Comparison of ENCODE assay signal across 14 cellular contexts in genomic region chr2:199606193-199606780, GRCh38.
DNase-seq lines count a peak whose midpoint lies in the region; ATAC-seq and TF ChIP-seq lines count a peak whose summit lies in the region.
"Had no signal": no experiment of that assay in that cellular context is flagged by ENCODE, and none has a peak within 500 bp of the region (broad histone marks: within the 10 kb centered on the region; RNA-seq: fewer than 3 reads in every experiment).

No MANE protein-coding gene starts in this region.

- TF ChIP-seq CTCF in GM23338 (conservative IDR thresholded peaks at IDR 0.05; ENCODE audit: low read depth in 2 of 2) = peak; percentile 63 to 68
- TF ChIP-seq CTCF in hepatocyte (IDR thresholded peaks at IDR 0.05; ENCODE audit: poor library complexity) = peak; percentile 13
- no peak for TF ChIP-seq CTCF in GM10248 (IDR thresholded peaks at IDR 0.05; ENCODE audit: control extremely low read depth, extremely low read depth, low read depth, missing control alignments)

- H4K20me1 ChIP-seq in GM23338 (replicated peaks; ENCODE audit: insufficient read depth) (no peaks in the 10 kb centered on the region), hepatocyte (ENCODE audit: insufficient read depth, poor library complexity, severe bottlenecking) (no peaks in the 10 kb centered on the region)

- no peaks in the 10 kb centered on the region for H3F3A ChIP-seq in GM23338 (replicated peaks; ENCODE audit: low read depth)

- no peaks in the 10 kb centered on the region for H3K36me3 Mint-ChIP-seq in GM23338 (ENCODE audit: low read depth)
- H3K36me3 Mint-ChIP-seq: naive B cell had no signal

- CTCF ChIA-PET in GM10248 (lab: Yijun Ruan, JAX) = interaction anchor here (1.3 to 2.0 kb wide), 2 partner anchors 9 to 18 kb away, joined by 4 to 5 read pairs; no protein-coding TSS in a partner anchor

- no peaks in the 10 kb centered on the region for H3K9me3 Mint-ChIP-seq in GM23338
- H3K9me3 Mint-ChIP-seq: activated T-cell treated with anti-CD3 and anti-CD28 coated beads, Interleukin-2, amount 50 U/mL, for 4 hours had no signal

- H3K9me3 ChIP-seq in hepatocyte (ENCODE audit: low read depth) = no peaks in the 10 kb centered on the region
- H3K9me3 ChIP-seq: ascending aorta, Peyer's patch had no signal

- POLR2A ChIA-PET in GM10248 (lab: Yijun Ruan, JAX) = no interaction called here

- no peak overlapping the region for H3K27ac ChIP-seq in GM23338 (ENCODE audit: low read depth)
- no peak overlapping the region for H3K27ac ChIP-seq in hepatocyte
- H3K27ac ChIP-seq: ascending aorta, Peyer's patch had no signal

- DNase-seq in Ammon's horn (ENCODE audit: low spot score) (peak; percentile 5), GM23338 (ENCODE audit: low spot score) (peak; percentile 55), SK-N-DZ (ENCODE audit: low spot score) (peak; percentile 23), hepatocyte (ENCODE audit: low spot score) (no peak), GM10248 (ENCODE audit: extremely low spot score) (no peak), HCEC 1CT (no peak)
- DNase-seq: activated T-cell treated with anti-CD3 and anti-CD28 coated beads, Interleukin-2, amount 50 U/mL, for 4 hours; naive B cell; NCI-H1694; Peyer's patch; small intestine had no signal

- H3K4me1 ChIP-seq in GM23338 (ENCODE audit: insufficient read depth) (peaks cover 14% of the 10 kb centered on the region), hepatocyte (ENCODE audit: insufficient read depth) (no peaks in the 10 kb centered on the region)
- H3K4me1 ChIP-seq: ascending aorta, Peyer's patch had no signal

- H2AFZ ChIP-seq in GM23338 (peak overlapping the region; percentile 23; the same call in 1 of the 2 replicates), hepatocyte (no peak overlapping the region)

- WGBS in hepatocyte (ENCODE audit: low lambda C conversion rate, missing lambda C conversion rate) = 77% methylated on average over 4 of the region's 4 CpGs

- peak; percentile 13; the same call in 1 of the 3 replicates for ATAC-seq in GM23338
- ATAC-seq in esophagus mucosa = no peak
- ATAC-seq in GM21360 (IDR thresholded peaks at IDR 0.05; ENCODE audit: unreplicated experiment) = no peak
- ATAC-seq: activated T-cell treated with anti-CD3 and anti-CD28 coated beads, Interleukin-2, amount 50 U/mL, for 4 hours had no signal

- H3K27me3 Mint-ChIP-seq in GM23338 (ENCODE audit: insufficient read depth, low read depth, poor library complexity) = peaks cover 11% of the 10 kb centered on the region

- no peak overlapping the region for H3K4me2 ChIP-seq in GM23338
- no peak overlapping the region for H3K4me2 ChIP-seq in hepatocyte

- no peak overlapping the region for H3K4me3 Mint-ChIP-seq in GM23338
- H3K4me3 Mint-ChIP-seq: activated T-cell treated with anti-CD3 and anti-CD28 coated beads, Interleukin-2, amount 50 U/mL, for 4 hours had no signal

- H3K79me2 ChIP-seq in GM23338 (replicated peaks; ENCODE audit: insufficient read depth) (no peaks in the 10 kb centered on the region), hepatocyte (no peaks in the 10 kb centered on the region)

- H3K27ac Mint-ChIP-seq in GM23338 = no peak overlapping the region
- H3K27ac Mint-ChIP-seq: naive B cell had no signal

- H3K36me3 ChIP-seq in GM23338 (ENCODE audit: insufficient read depth) (no peaks in the 10 kb centered on the region), hepatocyte (replicated peaks; ENCODE audit: insufficient read depth, low read depth) (no peaks in the 10 kb centered on the region)
- H3K36me3 ChIP-seq: ascending aorta, Peyer's patch had no signal

- H3K4me3 ChIP-seq in GM23338 (no peak overlapping the region), hepatocyte (no peak overlapping the region)
- H3K4me3 ChIP-seq: ascending aorta, Peyer's patch had no signal

- no peaks in the 10 kb centered on the region for H3K9me2 ChIP-seq in GM23338 (ENCODE audit: insufficient read depth)
- H3K9me2 ChIP-seq in hepatocyte (replicated peaks; ENCODE audit: insufficient read depth) = no peaks in the 10 kb centered on the region

- H3K27me3 ChIP-seq in GM23338 (ENCODE audit: insufficient read depth) = peaks cover 30% of the 10 kb centered on the region
- H3K27me3 ChIP-seq in hepatocyte = peaks cover 5% of the 10 kb centered on the region
- H3K27me3 ChIP-seq: ascending aorta, Peyer's patch had no signal

- peaks cover 31% of the 10 kb centered on the region for H3K4me1 Mint-ChIP-seq in GM23338

TF ChIP-seq in GM23338, 12 proteins besides CTCF, POLR2A, EP300 and RAD21:
- TF ChIP-seq POLR2AphosphoS5 (IDR thresholded peaks at IDR 0.05; ENCODE audit: low read depth) = no peak
- TF ChIP-seq EZH2phosphoT487 (IDR thresholded peaks at IDR 0.05; ENCODE audit: unreplicated experiment) = no peak
- TF ChIP-seq CREB1 (CRISPR knock-in tag; IDR thresholded peaks at IDR 0.05; ENCODE audit: low read depth) = no peak
- no peak for TF ChIP-seq EZH2 (IDR thresholded peaks at IDR 0.05; ENCODE audit: low read depth, unreplicated experiment)
- TF ChIP-seq ETS1 (IDR thresholded peaks at IDR 0.05) = no peak

Comparison
In these comparisons a context has a peak if more than half of its experiments do, and no peak if none do; other contexts are left out.
1. DNase-seq: peak in Ammon's horn (single experiment), GM23338 (single experiment) and SK-N-DZ (single experiment); none in hepatocyte (single experiment), GM10248 (single experiment) and HCEC 1CT (single experiment).